8 cellular contexts compared by ENCODE assay signal in the genomic region with DNA sequence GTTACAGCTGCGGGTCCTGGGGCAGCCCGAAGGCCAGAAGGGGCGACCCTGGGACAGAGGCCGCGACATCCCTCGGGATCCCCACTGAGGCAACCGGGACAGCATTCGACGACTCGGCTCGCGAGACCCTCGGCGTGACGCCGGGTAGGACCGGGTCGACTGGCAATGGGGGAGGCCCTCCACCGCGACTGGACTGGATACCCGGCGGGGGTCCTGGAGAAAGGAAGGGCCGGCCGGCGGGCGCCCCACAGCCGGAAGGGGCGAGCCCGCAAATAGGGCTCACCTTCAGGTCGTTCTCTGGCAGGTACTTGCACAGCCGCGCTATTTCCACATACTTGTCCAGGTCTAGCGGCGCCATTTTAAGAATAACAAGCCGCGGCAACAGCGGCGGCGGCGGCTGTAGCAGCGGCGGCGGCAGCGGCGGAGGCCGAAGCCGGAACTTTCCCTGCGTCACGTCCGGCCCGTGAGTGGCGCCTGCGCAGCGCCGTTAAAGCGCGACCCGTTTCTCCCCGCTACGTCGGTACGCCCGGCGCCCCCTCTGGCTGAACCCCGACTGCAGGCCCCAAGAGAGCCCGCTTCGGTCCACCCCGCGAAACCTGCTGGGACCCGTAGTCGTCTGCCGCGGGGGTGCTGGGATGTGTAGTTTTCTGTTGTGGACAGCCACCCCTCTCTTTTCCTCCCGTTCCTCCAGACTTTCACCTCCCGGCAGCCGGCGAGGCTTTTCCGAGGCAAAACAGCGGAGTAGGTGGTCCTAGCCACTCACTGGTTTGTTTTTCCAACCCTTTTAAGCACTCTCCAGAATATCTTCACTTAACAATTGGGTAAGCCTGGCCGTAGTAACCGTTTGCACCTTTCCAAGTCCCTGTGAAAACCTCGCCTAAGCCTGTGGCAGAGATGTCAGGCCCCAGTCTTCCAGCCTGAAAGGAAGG. TPM values are rescaled to one million over a fixed set of nuclear protein-coding genes. Genes with fewer than 3 reads are reported as not detected.
DNase-seq lines count a peak whose midpoint lies in the region; ATAC-seq, FAIRE-seq and TF ChIP-seq lines count a peak whose summit lies in the region.

Gene PPP6C (minus strand): TSS at position 443 of the 929 bp plus-strand sequence. CDS start 85 bp downstream, at position 358.

- H3K36me3 Mint-ChIP-seq in T-helper 1 cell treated with Interleukin-12 subunit alpha and Interleukin-12 subunit beta and Interleukin-4 antibody, amounts not matched to agents 30 μg/mL and 1 μg/mL, for 36 hours (ENCODE audit: low read depth): no peaks in the 10 kb centered on the region

- H3K9me3 ChIP-seq in psoas muscle: no peaks in the 10 kb centered on the region

- H3K27me3 ChIP-seq in psoas muscle (ENCODE audit: insufficient read depth in 3 of 3, low read length in 2 of 3): no peaks in the 10 kb centered on the region

- H3K4me3 ChIP-seq in psoas muscle: peak within 1 kb of the TSS; percentile 92

- peak within 1 kb of the TSS; percentile 99 for H3K27ac ChIP-seq in psoas muscle

- ATAC-seq in HG02884 (IDR thresholded peaks at IDR 0.05; ENCODE audit: unreplicated experiment) (peak; percentile 94), left ventricle myocardium superior (peak; percentile 99), psoas muscle (peak; percentile 96 to 99 (median 98))

- FAIRE-seq in urothelium cell line (lab: Jason Lieb, UNC): no peak

- peak; percentile 75 for TF ChIP-seq CTCF in GM13977 (IDR thresholded peaks at IDR 0.05; ENCODE audit: extremely low read depth, insufficient read depth, missing control alignments)
- TF ChIP-seq CTCF in psoas muscle (IDR thresholded peaks at IDR 0.05): peak; percentile 57

- peaks cover 29% of the 10 kb centered on the region for H3K4me1 Mint-ChIP-seq in T-helper 1 cell treated with Interleukin-12 subunit alpha and Interleukin-12 subunit beta and Interleukin-4 antibody, amounts not matched to agents 30 μg/mL and 1 μg/mL, for 36 hours (ENCODE audit: low read depth)

- in situ Hi-C loops in GM13977 (cut with MboI; ENCODE audit: low pct_unique_long_range_greater_than_20kb, low sequenced_read_pairs, unreplicated experiment): no loop called here

- 0% methylated on average over 67 to 82 of the region's 82 CpGs for WGBS in psoas muscle, 3 donors

- H3K27ac Mint-ChIP-seq in T-helper 1 cell treated with Interleukin-12 subunit alpha and Interleukin-12 subunit beta and Interleukin-4 antibody, amounts not matched to agents 30 μg/mL and 1 μg/mL, for 36 hours: peak within 1 kb of the TSS; percentile 90

- intact Hi-C loops in left ventricle myocardium superior (cut with micrococcal nuclease) (no loop called here), psoas muscle (cut with DNase I) (no loop called here)

- peaks cover 46% of the 10 kb centered on the region for H3K4me1 ChIP-seq in psoas muscle

- no peaks in the 10 kb centered on the region for H3K9me3 Mint-ChIP-seq in T-helper 1 cell treated with Interleukin-12 subunit alpha and Interleukin-12 subunit beta and Interleukin-4 antibody, amounts not matched to agents 30 μg/mL and 1 μg/mL, for 36 hours

- H3K36me3 ChIP-seq in psoas muscle (ENCODE audit: insufficient read depth in 1 of 2, low read depth in 1 of 2): peaks cover 0 to 2% of the 10 kb centered on the region in 2 donors

- H3K27me3 Mint-ChIP-seq in T-helper 1 cell treated with Interleukin-12 subunit alpha and Interleukin-12 subunit beta and Interleukin-4 antibody, amounts not matched to agents 30 μg/mL and 1 μg/mL, for 36 hours (ENCODE audit: low read depth): no peaks in the 10 kb centered on the region

- peak within 1 kb of the TSS; percentile 91 for H3K4me3 Mint-ChIP-seq in T-helper 1 cell treated with Interleukin-12 subunit alpha and Interleukin-12 subunit beta and Interleukin-4 antibody, amounts not matched to agents 30 μg/mL and 1 μg/mL, for 36 hours

- DNase-seq in GM13977 (ENCODE audit: low spot score) (peak; percentile 97), NCI-H146 treated with DMSO at 0.1 percent for 48 hours (lab: John Stamatoyannopoulos, UW; ENCODE audit: unreplicated experiment) (peak; percentile 62), amygdala (lab: John Stamatoyannopoulos, UW) (peak; percentile 12 to 98 (median 95)), left ventricle myocardium superior (peak; percentile 99), psoas muscle (peak; percentile 98 to 99), urothelium cell line (ENCODE audit: low spot score) (peak; percentile 95)

RNA-seq across cellular contexts. Expression of gene PPP6C, which starts in this region (rescaled TPM):
- 35.9 TPM for total RNA-seq in left ventricle myocardium superior
- total RNA-seq in psoas muscle: 10 to 100 TPM; 51.4 to 91.6 (median 66.6) TPM
- 10 to 100 TPM; 29.9 to 66.8 (median 47.3) TPM for polyA plus RNA-seq in psoas muscle

Comparison
In these comparisons a context has a peak if more than half of its experiments do, and no peak if none do; other contexts are left out.
1. Peak in every context shown above with its lines: DNase-seq, ATAC-seq, H3K4me3 ChIP-seq and H3K27ac ChIP-seq.